In genomic region chr6:84546427-84546914, GRCh38 we compare ENCODE assay signal across 1 cellular context.
TF ChIP-seq lines count a peak whose summit lies in the region.

No MANE protein-coding gene starts in this region.

TF ChIP-seq in GM12878, 131 proteins besides CTCF, POLR2A, EP300 and RAD21 (continued from another document and continues in another):
- TF ChIP-seq PKNOX1 (IDR thresholded peaks at IDR 0.05) (peak; percentile 10; the same call in 1 of the 2 replicates), WRNIP1 (IDR thresholded peaks at IDR 0.05; ENCODE audit: borderline replicate concordance, low read depth, low read length) (no peak), MYC (IDR thresholded peaks at IDR 0.05; ENCODE audit: insufficient read depth, insufficient read length, insufficient replicate concordance, low read length, severe bottlenecking) (no peak), USF1 (IDR thresholded peaks at IDR 0.05; ENCODE audit: borderline replicate concordance, extremely low read length, insufficient read depth, low read depth, low read length) (no peak), E2F8 (IDR thresholded peaks at IDR 0.05; ENCODE audit: low read depth, partially characterized antibody) (no peak), HCFC1 (IDR thresholded peaks at IDR 0.05; ENCODE audit: low read length) (no peak), ATF2 (IDR thresholded peaks at IDR 0.05; ENCODE audit: low read length) (no peak), HDAC6 (IDR thresholded peaks at IDR 0.05; ENCODE audit: unreplicated experiment) (no peak), CBFB (IDR thresholded peaks at IDR 0.05; ENCODE audit: low read depth) (no peak), SMAD1 (IDR thresholded peaks at IDR 0.05; ENCODE audit: low read depth, partially characterized antibody) (peak; percentile 36), EGR1 (IDR thresholded peaks at IDR 0.05; ENCODE audit: borderline replicate concordance in 1 of 2, low read depth in 2 of 2, low read length in 2 of 2) (no peak), GABPA (IDR thresholded peaks at IDR 0.05; ENCODE audit: low read depth) (no peak), SUZ12 (IDR thresholded peaks at IDR 0.05; ENCODE audit: unreplicated experiment) (no peak), PRDM15 (CRISPR knock-in tag; IDR thresholded peaks at IDR 0.05) (no peak), IRF5 (IDR thresholded peaks at IDR 0.05; ENCODE audit: borderline replicate concordance) (no peak), CREB1 (IDR thresholded peaks at IDR 0.05; ENCODE audit: low read depth) (no peak), EZH2 (IDR thresholded peaks at IDR 0.05; ENCODE audit: borderline replicate concordance, control insufficient read depth, low read depth, low read length) (no peak), FOS (IDR thresholded peaks at IDR 0.05; ENCODE audit: borderline replicate concordance, extremely low read depth, insufficient read length) (no peak), TCF7 (IDR thresholded peaks at IDR 0.05; ENCODE audit: borderline replicate concordance) (no peak), RELB (IDR thresholded peaks at IDR 0.05; ENCODE audit: low read depth) (peak; percentile 95), YY1 (IDR thresholded peaks at IDR 0.05; ENCODE audit: low read depth, low read length) (no peak), MTA2 (IDR thresholded peaks at IDR 0.05; ENCODE audit: low read depth) (peak; percentile 100), SREBF2 (IDR thresholded peaks at IDR 0.05; ENCODE audit: low read length) (no peak), PAX8 (IDR thresholded peaks at IDR 0.05) (no peak), RAD51 (IDR thresholded peaks at IDR 0.05) (peak; percentile 57), FOXM1 (IDR thresholded peaks at IDR 0.05; ENCODE audit: low read depth, low read length) (no peak), RUNX3 (IDR thresholded peaks at IDR 0.05; ENCODE audit: low read length) (no peak), CREM (IDR thresholded peaks at IDR 0.05; ENCODE audit: low read depth) (no peak), ASH2L (IDR thresholded peaks at IDR 0.05; ENCODE audit: borderline replicate concordance, low read depth) (no peak), ZNF687 (IDR thresholded peaks at IDR 0.05) (no peak), SIX5 (IDR thresholded peaks at IDR 0.05; ENCODE audit: low read depth, low read length, severe bottlenecking) (no peak), CBX3 (IDR thresholded peaks at IDR 0.05; ENCODE audit: borderline replicate concordance, low read depth) (no peak), MXI1 (IDR thresholded peaks at IDR 0.05; ENCODE audit: low read depth, low read length) (no peak), ZNF24 (IDR thresholded peaks at IDR 0.05) (peak; percentile 80), CBX5 (IDR thresholded peaks at IDR 0.05; ENCODE audit: low read depth) (no peak), BRCA1 (IDR thresholded peaks at IDR 0.05; ENCODE audit: low read depth, low read length) (no peak), BCLAF1 (IDR thresholded peaks at IDR 0.05) (no peak), JUND (IDR thresholded peaks at IDR 0.05; ENCODE audit: low read depth, low read length) (no peak; the same call in 1 of the 2 replicates), NR2C2 (IDR thresholded peaks at IDR 0.05; ENCODE audit: borderline replicate concordance, control insufficient read depth, insufficient read length, low read depth) (no peak)
